ENCODE assay signal across 20 cellular contexts in genomic region chr16:50035468-50035992, GRCh38.
"Had no signal": no experiment of that assay in that cellular context is flagged by ENCODE, and none has a peak within 500 bp of the region (broad histone marks: within the 10 kb centered on the region; RNA-seq: fewer than 3 reads in every experiment).

No MANE protein-coding gene starts in this region.

- H3K9me3 ChIP-seq: psoas muscle, upper lobe of left lung had no signal

- H3K27ac Mint-ChIP-seq: activated CD4-positive, alpha-beta T cell treated with anti-CD3 and anti-CD28 coated beads, Interleukin-2, amount 10 ng/mL, durations not matched to agents 24 days and 14 days; activated T-helper 17 cell treated with anti-CD3 and anti-CD28 coated beads, Interleukin-2, amount 50 U/mL, for 72 hours; endodermal cell; natural killer cell had no signal

- H3K27me3 Mint-ChIP-seq: activated CD4-positive, alpha-beta T cell treated with anti-CD3 and anti-CD28 coated beads, Interleukin-2, amount 10 ng/mL, durations not matched to agents 24 days and 14 days; activated T-helper 17 cell treated with anti-CD3 and anti-CD28 coated beads, Interleukin-2, amount 50 U/mL, for 72 hours; T-cell had no signal

- DNase-seq: activated CD4-positive, alpha-beta T cell treated with anti-CD3 and anti-CD28 coated beads, Interleukin-2, amount 10 ng/mL, durations not matched to agents 24 days and 14 days; activated naive CD4-positive, alpha-beta T cell treated with anti-CD3 and anti-CD28 coated beads, Interleukin-2, amount 50 U/mL, for 16 hours; activated T-cell treated with anti-CD3 and anti-CD28 coated beads for 4 hours; amniotic stem cell; brain microvascular endothelial cell; cerebellar nuclear complex; dermis blood vessel endothelial cell; endodermal cell; left cardiac atrium; mammary epithelial cell; natural killer cell; nucleus accumbens; psoas muscle; stimulated activated CD4-positive, alpha-beta T cell treated with anti-CD3 and anti-CD28 coated beads, Interleukin-12 subunit alpha, Interleukin-12 subunit beta, amount 100 ng/mL, for 4 hours; stimulated activated naive CD4-positive, alpha-beta T cell treated with Interleukin-2 at 50 U/mL for 16 hours; T-cell; upper lobe of left lung; WERI-Rb-1 had no signal

- ATAC-seq: activated T-helper 17 cell treated with anti-CD3 and anti-CD28 coated beads, Interleukin-2, amount 50 U/mL, for 72 hours; left cardiac atrium; natural killer cell; psoas muscle; sciatic nerve; T-cell had no signal

- H3K4me1 Mint-ChIP-seq: activated T-helper 17 cell treated with anti-CD3 and anti-CD28 coated beads, Interleukin-2, amount 50 U/mL, for 72 hours had no signal

- H3K27ac ChIP-seq: brain microvascular endothelial cell, psoas muscle, upper lobe of left lung, WERI-Rb-1 had no signal

- H3K27me3 ChIP-seq: brain microvascular endothelial cell, upper lobe of left lung had no signal

- H3K4me3 Mint-ChIP-seq: activated CD4-positive, alpha-beta T cell treated with anti-CD3 and anti-CD28 coated beads, Interleukin-2, amount 10 ng/mL, durations not matched to agents 24 days and 14 days; activated T-helper 17 cell treated with anti-CD3 and anti-CD28 coated beads, Interleukin-2, amount 50 U/mL, for 72 hours; endodermal cell; natural killer cell; T-cell had no signal

- H3K4me3 ChIP-seq: psoas muscle, upper lobe of left lung had no signal

- H3K9me3 Mint-ChIP-seq: activated CD4-positive, alpha-beta T cell treated with anti-CD3 and anti-CD28 coated beads, Interleukin-2, amount 10 ng/mL, durations not matched to agents 24 days and 14 days; activated T-helper 17 cell treated with anti-CD3 and anti-CD28 coated beads, Interleukin-2, amount 50 U/mL, for 72 hours; endodermal cell; natural killer cell; T-cell had no signal
